In the genomic region with DNA sequence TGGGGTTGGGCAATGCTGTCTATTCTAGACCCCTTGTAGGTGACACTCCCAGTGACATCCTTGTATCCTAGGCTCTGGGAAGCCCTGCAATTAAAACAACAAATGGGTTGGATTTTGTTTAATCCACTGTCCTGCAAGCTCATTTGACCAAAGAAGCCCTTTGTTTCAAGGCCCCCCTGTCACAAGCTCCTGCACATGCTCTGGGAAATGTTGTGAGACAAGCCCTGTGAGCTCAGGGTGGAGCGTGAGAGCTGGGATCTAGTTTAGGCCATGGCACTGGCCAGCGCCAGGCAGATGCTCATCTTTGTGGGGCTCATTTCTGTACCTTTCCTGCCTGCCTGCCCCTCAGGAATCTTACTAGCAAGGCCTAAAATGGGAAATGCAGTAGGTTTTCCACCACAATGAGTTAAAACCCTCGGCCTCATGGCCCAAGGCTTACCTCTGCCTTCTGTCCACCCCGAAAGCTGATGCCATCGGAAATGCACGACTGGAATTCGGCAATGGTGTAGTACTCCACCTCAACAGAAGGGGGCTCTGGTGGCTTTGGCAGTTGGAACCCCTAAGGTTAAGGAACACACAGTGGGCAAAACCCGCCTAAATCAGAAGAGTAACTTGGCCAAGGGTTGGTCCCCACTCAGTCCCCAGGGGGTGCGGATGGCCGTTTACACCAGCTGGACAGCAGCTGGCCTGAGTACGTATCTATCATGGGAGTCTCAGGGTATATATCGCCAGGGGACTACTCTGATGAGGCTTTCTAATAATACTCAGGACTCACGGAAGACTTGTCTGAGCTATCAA, we compare ENCODE assay signal across 8 cellular contexts.
DNase-seq lines count a peak whose midpoint lies in the region; ATAC-seq and TF ChIP-seq lines count a peak whose summit lies in the region.

No MANE protein-coding gene starts in this region.

- peak overlapping the region in 1 of 7 donors; percentile 57 for H3K27ac Mint-ChIP-seq in CD4-positive, alpha-beta memory T cell
- H3K27ac Mint-ChIP-seq in memory B cell: no peak overlapping the region

- CTCF ChIA-PET in CD4-positive, alpha-beta memory T cell (lab: Charles Lee; ENCODE audit: partially characterized antibody): interaction anchor here (0.6 to 4.9 kb wide), 14 partner anchors 9 to 189 kb away, joined by 3 to 103 read pairs (median 4); no protein-coding TSS in a partner anchor

- no peaks in the 10 kb centered on the region for H3K4me1 Mint-ChIP-seq in CD4-positive, alpha-beta memory T cell
- no peaks in the 10 kb centered on the region for H3K4me1 Mint-ChIP-seq in memory B cell

- H3K36me3 Mint-ChIP-seq in CD4-positive, alpha-beta memory T cell: peaks cover 2 to 22% of the 10 kb centered on the region in 2 donors
- peaks cover 12% of the 10 kb centered on the region for H3K36me3 Mint-ChIP-seq in memory B cell

- no peak overlapping the region for H3K27ac ChIP-seq in CD4-positive, alpha-beta memory T cell (ENCODE audit: low read depth, low read length)
- H3K27ac ChIP-seq in effector memory CD4-positive, alpha-beta T cell (ENCODE audit: insufficient read depth, low read length, poor library complexity, severe bottlenecking): no peak overlapping the region
- H3K27ac ChIP-seq in testis: no peak overlapping the region

- no peak overlapping the region for H3K4me3 Mint-ChIP-seq in CD4-positive, alpha-beta memory T cell
- no peak overlapping the region for H3K4me3 Mint-ChIP-seq in memory B cell

- no peak for TF ChIP-seq POLR2A in testis (IDR thresholded peaks at IDR 0.05)

- H3K4me3 ChIP-seq in CD4-positive, alpha-beta memory T cell (ENCODE audit: low read length in 2 of 2): no peak overlapping the region
- no peak overlapping the region for H3K4me3 ChIP-seq in effector memory CD4-positive, alpha-beta T cell (ENCODE audit: insufficient read depth, low read depth, low read length, poor library complexity, severe bottlenecking)
- no peak overlapping the region for H3K4me3 ChIP-seq in testis

- ATAC-seq in memory B cell (ENCODE audit: low read depth) (no peak), HG03175 (IDR thresholded peaks at IDR 0.05; ENCODE audit: unreplicated experiment) (no peak)

- no peaks in the 10 kb centered on the region for H3K4me1 ChIP-seq in CD4-positive, alpha-beta memory T cell (ENCODE audit: insufficient read depth, low read length)
- no peaks in the 10 kb centered on the region for H3K4me1 ChIP-seq in effector memory CD4-positive, alpha-beta T cell (ENCODE audit: control insufficient read depth, insufficient read depth, low read length, poor library complexity, severe bottlenecking)
- H3K4me1 ChIP-seq in testis: no peaks in the 10 kb centered on the region

- TF ChIP-seq CTCF in testis (IDR thresholded peaks at IDR 0.05): peak; percentile 69 to 76 (median 71)

- no peaks in the 10 kb centered on the region for H3K36me3 ChIP-seq in CD4-positive, alpha-beta memory T cell (ENCODE audit: insufficient read depth, low read length)
- H3K36me3 ChIP-seq in effector memory CD4-positive, alpha-beta T cell (ENCODE audit: control insufficient read depth, insufficient read depth, low read length): no peaks in the 10 kb centered on the region
- no peaks in the 10 kb centered on the region for H3K36me3 ChIP-seq in testis (ENCODE audit: low read depth, missing control alignments)

- DNase-seq in CD4-positive, alpha-beta memory T cell: peak; percentile 26 to 53 (median 44)
- DNase-seq in HUDEP-2 (lab: John Stamatoyannopoulos, UW; ENCODE audit: unreplicated experiment in 76 of 76) (peak in 53 of 76 experiments; percentile 21 to 80 (median 47)), memory B cell (ENCODE audit: low spot score in 2 of 2) (peak; percentile 10 to 26), testis (peak; percentile 60), NCI-H2171 (lab: John Stamatoyannopoulos, UW) (no peak)
- peak; percentile 14 for DNase-seq in activated CD4-positive, alpha-beta T cell treated with anti-CD3 and anti-CD28 coated beads for 1 hour
- peak; percentile 13 to 30 (median 20) for DNase-seq in effector memory CD4-positive, alpha-beta T cell

- no peaks in the 10 kb centered on the region for H3K27me3 ChIP-seq in CD4-positive, alpha-beta memory T cell (ENCODE audit: insufficient read depth, low read length)
- no peaks in the 10 kb centered on the region for H3K27me3 ChIP-seq in effector memory CD4-positive, alpha-beta T cell (replicated peaks; ENCODE audit: control insufficient read depth, insufficient read depth, low read length, poor library complexity, severe bottlenecking)
- no peaks in the 10 kb centered on the region for H3K27me3 ChIP-seq in testis

- intact Hi-C loops in CD4-positive, alpha-beta memory T cell (cut with micrococcal nuclease): loop anchor here (10.0 kb wide), 1 partner anchor 249 kb away; a partner anchor contains a TSS
- intact Hi-C loops in testis (cut with DNase I; ENCODE audit: low total_unique reads): no loop called here

- WGBS in testis, 2 donors: 71 to 83% methylated on average over 12 to 13 of the region's 13 CpGs

- H3K9me3 ChIP-seq in CD4-positive, alpha-beta memory T cell (ENCODE audit: control insufficient read depth in 1 of 2, low read length in 2 of 2): no peaks in the 10 kb centered on the region
- no peaks in the 10 kb centered on the region for H3K9me3 ChIP-seq in effector memory CD4-positive, alpha-beta T cell (ENCODE audit: control insufficient read depth, low read length)
- H3K9me3 ChIP-seq in testis: no peaks in the 10 kb centered on the region

- no peaks in the 10 kb centered on the region for H3K27me3 Mint-ChIP-seq in CD4-positive, alpha-beta memory T cell
- H3K27me3 Mint-ChIP-seq in memory B cell: no peaks in the 10 kb centered on the region

- no peaks in the 10 kb centered on the region for H3K9me3 Mint-ChIP-seq in CD4-positive, alpha-beta memory T cell
- H3K9me3 Mint-ChIP-seq in memory B cell: no peaks in the 10 kb centered on the region

- POLR2A ChIA-PET in CD4-positive, alpha-beta memory T cell (lab: Charles Lee; ENCODE audit: partially characterized antibody): interaction anchor here (1.5 kb wide), 1 partner anchor 73 kb away, joined by 5 read pairs; no protein-coding TSS in a partner anchor
